ENCODE assay signal across 29 cellular contexts in the genomic region with DNA sequence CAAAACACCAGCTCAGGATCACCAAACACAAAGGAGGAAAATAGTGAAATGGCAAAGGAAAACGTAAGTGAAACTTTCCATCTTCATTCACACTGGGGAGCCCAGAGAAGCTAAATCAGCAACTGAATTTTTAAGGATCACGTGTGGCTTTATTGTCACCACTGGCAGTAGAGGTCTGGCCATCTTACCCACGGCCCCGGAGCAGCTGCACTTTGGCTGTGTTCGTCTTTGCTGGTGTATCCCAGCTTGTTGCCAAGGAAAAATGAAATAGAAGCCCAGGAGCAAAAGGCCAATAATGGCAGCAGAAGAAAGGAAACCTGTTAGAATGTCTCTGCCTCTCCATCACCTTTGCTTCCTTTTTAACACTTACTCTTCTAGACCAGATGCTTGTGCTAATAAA.
"Had no signal": no experiment of that assay in that cellular context is flagged by ENCODE, and none has a peak within 500 bp of the region (broad histone marks: within the 10 kb centered on the region; RNA-seq: fewer than 3 reads in every experiment).

No MANE protein-coding gene starts in this region.

- DNase-seq: activated CD4-positive, alpha-beta T cell treated with anti-CD3 and anti-CD28 coated beads for 48 hours; activated CD4-positive, alpha-beta T cell treated with anti-CD3 and anti-CD28 coated beads, Interleukin-2, amount 50 U/mL, for 4 hours; activated CD4-positive, CD25-positive, alpha-beta regulatory T cell treated with anti-CD3 and anti-CD28 coated beads, Interleukin-2, amount 50 U/mL, for 72 hours; activated CD8-positive, alpha-beta memory T cell treated with anti-CD3 and anti-CD28 coated beads, Interleukin-2, amount 50 U/mL, for 48 hours; activated effector memory CD4-positive, alpha-beta T cell treated with Interleukin-2 at 50 U/mL for 16 hours; activated naive CD4-positive, alpha-beta T cell; activated naive CD8-positive, alpha-beta T cell treated with anti-CD3 and anti-CD28 coated beads, Interleukin-2, amount 50 U/mL, for 24 hours; activated T-cell treated with anti-CD3 and anti-CD28 coated beads, Interleukin-2, amount 50 U/mL, for 1 hour; amniotic stem cell; body of pancreas; Karpas-422; MM.1S; NCI-H1105; NCI-H1436; NCI-H1694 treated with DMSO at 0.1 percent for 48 hours; NCI-H2029 treated with DMSO at 0.1 percent for 48 hours; NCI-H345; NCI-H510A; NCI-H526 treated with DMSO at 0.1 percent for 48 hours; OCI-M1; RPMI8226; SK-N-SH had no signal

- H3K27me3 Mint-ChIP-seq: activated naive CD8-positive, alpha-beta T cell treated with anti-CD3 and anti-CD28 coated beads, Interleukin-2, amount 50 U/mL, for 24 hours had no signal

- H3K27me3 ChIP-seq: ascending aorta, body of pancreas had no signal

- H3K9ac ChIP-seq: SK-N-SH had no signal

- H3K9me3 ChIP-seq: ascending aorta, body of pancreas had no signal

- H3K27ac ChIP-seq: ascending aorta, body of pancreas had no signal

- H3K9me2 ChIP-seq: SK-N-SH had no signal

- H3K4me3 Mint-ChIP-seq: activated CD8-positive, alpha-beta T cell treated with anti-CD3 and anti-CD28 coated beads, Interleukin-2, amount 10 ng/mL, durations not matched to agents 7 days and 5 days; activated naive CD8-positive, alpha-beta T cell treated with anti-CD3 and anti-CD28 coated beads, Interleukin-2, amount 50 U/mL, for 24 hours; WTC11 had no signal

- H3K4me3 ChIP-seq: ascending aorta, body of pancreas, K562 had no signal

- H3K4me2 ChIP-seq: SK-N-SH had no signal

- H3K27ac Mint-ChIP-seq: activated CD8-positive, alpha-beta T cell treated with anti-CD3 and anti-CD28 coated beads, Interleukin-2, amount 10 ng/mL, durations not matched to agents 7 days and 5 days; activated naive CD4-positive, alpha-beta T cell treated with anti-CD3 and anti-CD28 coated beads, Interleukin-2, amount 50 U/mL, for 72 hours; activated naive CD8-positive, alpha-beta T cell treated with anti-CD3 and anti-CD28 coated beads, Interleukin-2, amount 50 U/mL, for 24 hours; WTC11 had no signal

- H3K4me1 ChIP-seq: ascending aorta, body of pancreas had no signal

- H3K36me3 ChIP-seq: ascending aorta had no signal

- ATAC-seq: activated CD8-positive, alpha-beta T cell treated with anti-CD3 and anti-CD28 coated beads, Interleukin-2, amount 10 ng/mL, durations not matched to agents 7 days and 5 days; activated naive CD4-positive, alpha-beta T cell treated with anti-CD3 and anti-CD28 coated beads, Interleukin-2, amount 50 U/mL, for 72 hours; activated naive CD8-positive, alpha-beta T cell treated with anti-CD3 and anti-CD28 coated beads, Interleukin-2, amount 50 U/mL, for 24 hours; body of pancreas; K562; Panc1; Right ventricle myocardium inferior; WTC11 had no signal
